Comparison of ENCODE assay signal across 1 cellular context in genomic region chr1:35807614-35808375, GRCh38.
TF ChIP-seq lines count a peak whose summit lies in the region.

Gene AGO4, plus strand, starts transcription at chr1:35808016. Its CDS starts 401 bp downstream, at chr1:35808417.

TF ChIP-seq in K562, 482 proteins besides CTCF, POLR2A, EP300 and RAD21 (continued from another document and continues in another):
- TF ChIP-seq ZNF318 (IDR thresholded peaks at IDR 0.05; ENCODE audit: borderline replicate concordance in 1 of 2, low read depth in 1 of 2) (no peak), RBBP5 (IDR thresholded peaks at IDR 0.05; ENCODE audit: borderline replicate concordance, insufficient read depth, low read length, poor library complexity, severe bottlenecking) (peak; percentile 94), NONO (IDR thresholded peaks at IDR 0.05; ENCODE audit: low read depth in 2 of 2, low read length in 1 of 2) (no peak), STAT6 (CRISPR knock-in tag; IDR thresholded peaks at IDR 0.05) (no peak), SPI1 (IDR thresholded peaks at IDR 0.05; ENCODE audit: borderline replicate concordance, low read depth, low read length) (no peak), PHB2 (IDR thresholded peaks at IDR 0.05; ENCODE audit: low read depth) (no peak), CBX3 (IDR thresholded peaks at IDR 0.05; ENCODE audit: borderline replicate concordance in 1 of 2, low read length in 2 of 2) (no peak), HNRNPK (IDR thresholded peaks at IDR 0.05; ENCODE audit: low read depth, low read length, poor library complexity, severe bottlenecking) (no peak), TCF7 (IDR thresholded peaks at IDR 0.05; ENCODE audit: borderline replicate concordance) (no peak), KAT7 (CRISPR knock-in tag; IDR thresholded peaks at IDR 0.05; ENCODE audit: borderline replicate concordance) (no peak), NUFIP1 (IDR thresholded peaks at IDR 0.05; ENCODE audit: partially characterized antibody) (no peak), TEAD2 (tag; IDR thresholded peaks at IDR 0.05) (no peak), SIN3A (IDR thresholded peaks at IDR 0.05; ENCODE audit: borderline replicate concordance in 2 of 2, control insufficient read depth in 1 of 2, low read depth in 2 of 2, low read length in 2 of 2) (no peak), U2AF1 (optimal IDR thresholded peaks at IDR 0.05; ENCODE audit: low read depth, low read length) (no peak), ZNF24 (IDR thresholded peaks at IDR 0.05) (no peak), ZNF12 (CRISPR knock-in tag; IDR thresholded peaks at IDR 0.05) (no peak), ATF2 (CRISPR knock-in tag; IDR thresholded peaks at IDR 0.05) (no peak), PYGO2 (tag; IDR thresholded peaks at IDR 0.05) (no peak), SMAD3 (CRISPR knock-in tag; conservative IDR thresholded peaks at IDR 0.05) (no peak; the same call in 1 of the 2 replicates), ARNT (IDR thresholded peaks at IDR 0.05) (no peak), ZNF395 (CRISPR knock-in tag; IDR thresholded peaks at IDR 0.05) (peak; percentile 70; the same call in 1 of the 2 replicates), TRIM28 (IDR thresholded peaks at IDR 0.05) (no peak), HDAC6 (IDR thresholded peaks at IDR 0.05; ENCODE audit: low read depth, low read length) (no peak), ZNF174 (CRISPR knock-in tag; IDR thresholded peaks at IDR 0.05) (no peak), ZNF146 (CRISPR knock-in tag; IDR thresholded peaks at IDR 0.05; ENCODE audit: unreplicated experiment) (no peak), ZFP36 (IDR thresholded peaks at IDR 0.05; ENCODE audit: low read depth, low read length, partially characterized antibody) (no peak), CLOCK (CRISPR knock-in tag; IDR thresholded peaks at IDR 0.05; ENCODE audit: borderline replicate concordance) (no peak), ZNF431 (CRISPR knock-in tag; IDR thresholded peaks at IDR 0.05) (no peak), BRCA1 (IDR thresholded peaks at IDR 0.05) (no peak), BRCA1 (CRISPR knock-in tag; IDR thresholded peaks at IDR 0.05) (no peak), FOS (IDR thresholded peaks at IDR 0.05; ENCODE audit: extremely low read depth, insufficient read length) (no peak), POLR2AphosphoS2 (IDR thresholded peaks at IDR 0.05; ENCODE audit: low read length) (no peak), TCF15 (CRISPR knock-in tag; IDR thresholded peaks at IDR 0.05) (no peak), ZNF780A (CRISPR knock-in tag; IDR thresholded peaks at IDR 0.05) (no peak), MAFK (IDR thresholded peaks at IDR 0.05; ENCODE audit: low read length) (no peak), FOXA1 (IDR thresholded peaks at IDR 0.05; ENCODE audit: borderline replicate concordance) (no peak), PHTF2 (CRISPR knock-in tag; IDR thresholded peaks at IDR 0.05) (no peak), ZFP1 (CRISPR knock-in tag; IDR thresholded peaks at IDR 0.05) (no peak), HDGF (IDR thresholded peaks at IDR 0.05) (peak; percentile 84), ATF7 (IDR thresholded peaks at IDR 0.05) (no peak), ZNF583 (CRISPR knock-in tag; IDR thresholded peaks at IDR 0.05) (no peak), BCLAF1 (IDR thresholded peaks at IDR 0.05; ENCODE audit: borderline replicate concordance in 1 of 2, control insufficient read depth in 1 of 2, low read depth in 2 of 2, low read length in 1 of 2) (no peak), SRSF3 (IDR thresholded peaks at IDR 0.05; ENCODE audit: insufficient read depth, low read length) (no peak), MCM5 (IDR thresholded peaks at IDR 0.05; ENCODE audit: low read depth) (no peak), KHSRP (IDR thresholded peaks at IDR 0.05) (no peak), RHOXF2B (CRISPR knock-in tag; conservative IDR thresholded peaks at IDR 0.05) (no peak), HMG20B (CRISPR knock-in tag; IDR thresholded peaks at IDR 0.05) (no peak), ZNF76 (CRISPR knock-in tag; IDR thresholded peaks at IDR 0.05; ENCODE audit: borderline replicate concordance) (no peak), GATAD2A (IDR thresholded peaks at IDR 0.05) (no peak; the same call in 1 of the 2 replicates)
